In genomic region chr6:107101211-107101610, GRCh38 we compare ENCODE assay signal across 3 cellular contexts.
TF ChIP-seq lines count a peak whose summit lies in the region.

No MANE protein-coding gene starts in this region.

TF ChIP-seq in HepG2, 621 proteins besides CTCF, POLR2A, EP300 and RAD21:
- no peak for TF ChIP-seq ZNF703 (CRISPR knock-in tag; IDR thresholded peaks at IDR 0.05; ENCODE audit: borderline replicate concordance)
- no peak for TF ChIP-seq ZNF510 (CRISPR knock-in tag; IDR thresholded peaks at IDR 0.05; ENCODE audit: low read depth)

TF ChIP-seq in H1, 55 proteins besides CTCF, POLR2A, EP300 and RAD21:
- no peak for TF ChIP-seq CHD7 (IDR thresholded peaks at IDR 0.05; ENCODE audit: insufficient replicate concordance, low read length)
- no peak for TF ChIP-seq E2F6 (IDR thresholded peaks at IDR 0.05)
- no peak for TF ChIP-seq GABPA (IDR thresholded peaks at IDR 0.05; ENCODE audit: borderline replicate concordance, insufficient read depth, low read length)
- TF ChIP-seq BACH1 (IDR thresholded peaks at IDR 0.05; ENCODE audit: low read length), result no peak
- TF ChIP-seq SAP30 (IDR thresholded peaks at IDR 0.05; ENCODE audit: insufficient read depth, insufficient replicate concordance, low read length), result no peak
- TF ChIP-seq USF2 (IDR thresholded peaks at IDR 0.05; ENCODE audit: low read length), result no peak
- no peak for TF ChIP-seq RBBP5 (IDR thresholded peaks at IDR 0.05; ENCODE audit: borderline replicate concordance, low read depth, low read length)
- TF ChIP-seq GTF2F1 (IDR thresholded peaks at IDR 0.05; ENCODE audit: borderline replicate concordance, low read depth, low read length), result no peak
- no peak for TF ChIP-seq CHD1 (IDR thresholded peaks at IDR 0.05; ENCODE audit: low read depth, low read length)
- TF ChIP-seq YY1 (IDR thresholded peaks at IDR 0.05; ENCODE audit: low read depth, low read length), result no peak
- TF ChIP-seq PHF8 (conservative IDR thresholded peaks at IDR 0.05; ENCODE audit: low read depth, low read length), result no peak

TF ChIP-seq in HEK293T, 16 proteins besides CTCF, POLR2A, EP300 and RAD21:
- no peak for TF ChIP-seq FOXA1 (IDR thresholded peaks at IDR 0.05)
- TF ChIP-seq FOXM1 (IDR thresholded peaks at IDR 0.05; ENCODE audit: borderline replicate concordance), result no peak
- TF ChIP-seq PKNOX1 (IDR thresholded peaks at IDR 0.05), result no peak
- no peak for TF ChIP-seq NFRKB (IDR thresholded peaks at IDR 0.05)
- TF ChIP-seq BHLHE40 (IDR thresholded peaks at IDR 0.05; ENCODE audit: borderline replicate concordance), result no peak
- TF ChIP-seq ZNF384 (IDR thresholded peaks at IDR 0.05), result no peak
- TF ChIP-seq ARNT (IDR thresholded peaks at IDR 0.05), result no peak
